In the genomic region with DNA sequence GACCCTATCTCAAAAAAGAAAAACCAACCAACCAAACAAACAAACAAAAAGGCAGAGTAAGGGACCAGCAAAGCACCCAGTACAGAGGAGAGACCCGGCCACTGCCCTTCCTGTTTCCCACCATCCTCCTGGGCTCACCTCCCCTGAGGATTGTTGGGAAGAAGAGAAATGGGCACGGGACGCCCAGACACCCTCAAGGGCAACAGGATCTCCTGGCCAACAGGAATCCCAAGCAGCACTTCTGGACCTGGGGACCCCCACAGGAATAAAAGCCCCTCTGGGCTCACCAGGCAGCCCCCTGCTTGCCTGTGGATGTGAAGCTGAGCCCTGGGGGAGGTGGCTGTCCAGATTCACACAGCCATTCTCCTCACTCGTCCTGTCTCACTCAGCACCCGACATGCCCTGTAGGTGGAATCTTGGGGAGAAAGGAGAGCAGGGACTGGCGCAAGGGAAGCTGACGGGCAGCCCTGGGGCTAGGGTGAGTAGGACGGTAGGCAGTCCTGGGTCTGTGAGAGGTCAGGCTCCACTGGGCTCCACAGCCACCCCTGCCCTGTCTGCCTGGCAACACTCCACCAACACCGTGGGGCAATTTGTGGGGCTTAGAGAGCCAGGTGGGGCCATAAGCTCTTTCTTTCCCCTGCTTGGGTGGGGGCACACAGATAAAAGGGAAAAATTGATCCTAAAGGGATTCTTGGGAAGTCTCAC, we compare ENCODE assay signal across 1 cellular context.
A peak's percentile ranks its signal among the peaks of the same experiment; 100 is the strongest.
TF ChIP-seq lines count a peak whose summit lies in the region.

No MANE protein-coding gene starts in this region.

TF ChIP-seq in HEK293, 187 proteins besides CTCF, POLR2A, EP300 and RAD21:
- no peak for TF ChIP-seq ZNF571 (tag by site-specific recombination; IDR thresholded peaks at IDR 0.05)
- 0 out of 2 replicates have a peak, but pooled peaks have one; percentile 7 for TF ChIP-seq GLIS1 (tag by site-specific recombination; IDR thresholded peaks at IDR 0.05)
- TF ChIP-seq ZNF341 (tag by site-specific recombination; IDR thresholded peaks at IDR 0.05; ENCODE audit: low read depth), result 0 out of 2 replicates have a peak, but pooled peaks have one; percentile 9
- TF ChIP-seq BCL11A (tag by site-specific recombination; IDR thresholded peaks at IDR 0.05; ENCODE audit: low read depth), result no peak
- no peak for TF ChIP-seq ZBTB20 (tag by site-specific recombination; IDR thresholded peaks at IDR 0.05)
- no peak for TF ChIP-seq KLF9 (tag by site-specific recombination; IDR thresholded peaks at IDR 0.05; ENCODE audit: low read depth)
- TF ChIP-seq ZNF274 (IDR thresholded peaks at IDR 0.05; ENCODE audit: low read length), result no peak
- TF ChIP-seq ZNF274 (tag by site-specific recombination; IDR thresholded peaks at IDR 0.05; ENCODE audit: borderline replicate concordance), result no peak
- TF ChIP-seq ZNF24 (tag by site-specific recombination; IDR thresholded peaks at IDR 0.05), result no peak
- TF ChIP-seq, protein P1, sequence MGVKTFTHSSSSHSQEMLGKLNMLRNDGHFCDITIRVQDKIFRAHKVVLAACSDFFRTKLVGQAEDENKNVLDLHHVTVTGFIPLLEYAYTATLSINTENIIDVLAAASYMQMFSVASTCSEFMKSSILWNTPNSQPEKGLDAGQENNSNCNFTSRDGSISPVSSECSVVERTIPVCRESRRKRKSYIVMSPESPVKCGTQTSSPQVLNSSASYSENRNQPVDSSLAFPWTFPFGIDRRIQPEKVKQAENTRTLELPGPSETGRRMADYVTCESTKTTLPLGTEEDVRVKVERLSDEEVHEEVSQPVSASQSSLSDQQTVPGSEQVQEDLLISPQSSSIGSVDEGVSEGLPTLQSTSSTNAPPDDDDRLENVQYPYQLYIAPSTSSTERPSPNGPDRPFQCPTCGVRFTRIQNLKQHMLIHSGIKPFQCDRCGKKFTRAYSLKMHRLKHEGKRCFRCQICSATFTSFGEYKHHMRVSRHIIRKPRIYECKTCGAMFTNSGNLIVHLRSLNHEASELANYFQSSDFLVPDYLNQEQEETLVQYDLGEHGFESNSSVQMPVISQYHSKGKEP (tag by site-specific recombination; IDR thresholded peaks at IDR 0.05), result no peak
